26 cellular contexts compared by ENCODE assay signal in genomic region chr4:145907363-145907762, GRCh38. TPM values are rescaled to one million over a fixed set of nuclear protein-coding genes. Genes with fewer than 3 reads are reported as not detected.
A peak's percentile ranks its signal among the peaks of the same experiment; 100 is the strongest.
DNase-seq lines count a peak whose midpoint lies in the region; ATAC-seq, FAIRE-seq and TF ChIP-seq lines count a peak whose summit lies in the region.
"Had no signal": no experiment of that assay in that cellular context is flagged by ENCODE, and none has a peak within 500 bp of the region (broad histone marks: within the 10 kb centered on the region; RNA-seq: fewer than 3 reads in every experiment).

No MANE protein-coding gene starts in this region.

- H4K5ac ChIP-seq in H1 (ENCODE audit: insufficient read length, low read depth, low read length), result no peak overlapping the region

- H3K27me3 Mint-ChIP-seq in natural killer cell treated with Interleukin-12 subunit alpha and Interleukin-12 subunit beta and Interleukin-15 and Interleukin-18, amount 100 ng/mL, for 72 hours, result no peaks in the 10 kb centered on the region
- peaks cover 0 to 3% (median 0%) of the 10 kb centered on the region in 3 donors for H3K27me3 Mint-ChIP-seq in immature natural killer cell (ENCODE audit: low read depth in 3 of 3)
- H3K27me3 Mint-ChIP-seq: activated CD4-positive, alpha-beta T cell treated with anti-CD3 and anti-CD28 coated beads, Interleukin-2, amount 10 ng/mL, durations not matched to agents 7 days and 5 days; progenitor cell of endocrine pancreas had no signal

- no peak overlapping the region for H2BK120ac ChIP-seq in H1 (replicated peaks; ENCODE audit: low read depth, low read length)

- H2BK15ac ChIP-seq in H1 (ENCODE audit: low read length), result no peak overlapping the region

- TF ChIP-seq CTCF in H1 (IDR thresholded peaks at IDR 0.05; ENCODE audit: control extremely low read depth in 1 of 3, insufficient read depth in 1 of 3, low read depth in 1 of 3, low read length in 3 of 3), result no peak

- no peak for TF ChIP-seq RAD21 in H1 (IDR thresholded peaks at IDR 0.05 in 1 of 2, conservative IDR thresholded peaks at IDR 0.05 in 1 of 2; ENCODE audit: low read depth in 2 of 2, low read length in 2 of 2)

- FAIRE-seq in H1 (lab: Jason Lieb, UNC) (no peak), urothelium cell line (lab: Jason Lieb, UNC) (no peak)
- FAIRE-seq: HepG2 had no signal

- H3K36me3 ChIP-seq in HUES64 (ENCODE audit: insufficient read depth, low read length), result peaks cover 11% of the 10 kb centered on the region
- H3K36me3 ChIP-seq in H1 (ENCODE audit: control insufficient read depth in 2 of 4, insufficient read depth in 4 of 4, low read length in 3 of 4), result peaks cover 0 to 8% (median 5%) of the 10 kb centered on the region in 4 experiments; a peak in 4 of 8 replicates
- H3K36me3 ChIP-seq: upper lobe of right lung had no signal

- 0 out of 4 replicates have a peak overlapping the region, but pooled peaks of 1 of the 2 experiments have one; percentile 1 for H3K4me2 ChIP-seq in H1 (ENCODE audit: insufficient read depth in 1 of 2, low read depth in 2 of 2, low read length in 2 of 2)
- H3K4me2 ChIP-seq: BLaER1, SK-N-SH had no signal

- H2AFZ ChIP-seq in H1 (ENCODE audit: low read length), result no peak overlapping the region

- H2BK5ac ChIP-seq in H1 (ENCODE audit: low read depth, low read length), result peak overlapping the region; percentile 53; the same call in 1 of the 2 replicates

- H3K27me3 ChIP-seq in HUES64 (ENCODE audit: insufficient read depth, low read length), result no peaks in the 10 kb centered on the region
- H3K27me3 ChIP-seq in H1 (replicated peaks in 1 of 4; ENCODE audit: control insufficient read depth in 3 of 4, extremely low read depth in 1 of 4, insufficient read depth in 3 of 4, low read length in 3 of 4), result peaks cover 0 to 1% (median 0%) of the 10 kb centered on the region in 4 experiments; a peak in 1 of 7 replicates
- H3K27me3 ChIP-seq: BLaER1, dorsolateral prefrontal cortex, foreskin keratinocyte, upper lobe of right lung had no signal

- TF ChIP-seq POLR2A in H1 (IDR thresholded peaks at IDR 0.05; ENCODE audit: control extremely low read depth in 1 of 2, low read depth in 2 of 2, low read length in 2 of 2), result no peak

- peaks cover 14% of the 10 kb centered on the region for H3K79me1 ChIP-seq in H1 (ENCODE audit: low read depth, low read length)

- H2BK20ac ChIP-seq in H1 (ENCODE audit: low read length), result no peak overlapping the region

- H3K27ac Mint-ChIP-seq in natural killer cell treated with Interleukin-12 subunit alpha and Interleukin-12 subunit beta and Interleukin-15 and Interleukin-18, amount 100 ng/mL, for 72 hours, result no peak overlapping the region
- peak overlapping the region in 1 of 6 donors; percentile 63 for H3K27ac Mint-ChIP-seq in immature natural killer cell
- H3K27ac Mint-ChIP-seq: activated CD4-positive, alpha-beta T cell treated with anti-CD3 and anti-CD28 coated beads, Interleukin-2, amount 10 ng/mL, durations not matched to agents 7 days and 5 days; activated naive CD4-positive, alpha-beta T cell treated with anti-CD3 and anti-CD28 coated beads for 36 hours; progenitor cell of endocrine pancreas had no signal

- no peaks in the 10 kb centered on the region for H3K9me3 Mint-ChIP-seq in natural killer cell treated with Interleukin-12 subunit alpha and Interleukin-12 subunit beta and Interleukin-15 and Interleukin-18, amount 100 ng/mL, for 72 hours
- H3K9me3 Mint-ChIP-seq in immature natural killer cell, result no peaks in the 10 kb centered on the region
- H3K9me3 Mint-ChIP-seq: activated CD4-positive, alpha-beta T cell treated with anti-CD3 and anti-CD28 coated beads, Interleukin-2, amount 10 ng/mL, durations not matched to agents 7 days and 5 days; activated naive CD4-positive, alpha-beta T cell treated with anti-CD3 and anti-CD28 coated beads for 36 hours had no signal

- H3K4ac ChIP-seq in H1 (replicated peaks; ENCODE audit: insufficient read length, low read depth, low read length), result no peak overlapping the region

- H3K4me1 ChIP-seq in HUES64 (ENCODE audit: insufficient read depth, low read length), result peaks cover 53% of the 10 kb centered on the region
- H3K4me1 ChIP-seq in H1 (replicated peaks in 1 of 4; ENCODE audit: control insufficient read depth in 3 of 4, insufficient read depth in 4 of 4, low read length in 3 of 4), result peaks cover 0 to 25% (median 8%) of the 10 kb centered on the region in 4 experiments; a peak in 5 of 7 replicates
- H3K4me1 ChIP-seq: foreskin keratinocyte had no signal

- H3K4me1 Mint-ChIP-seq in natural killer cell treated with Interleukin-12 subunit alpha and Interleukin-12 subunit beta and Interleukin-15 and Interleukin-18, amount 100 ng/mL, for 72 hours (ENCODE audit: low read depth in 2 of 2), result peaks cover 33% of the 10 kb centered on the region in 2 donors
- peaks cover 37 to 70% of the 10 kb centered on the region in 2 donors for H3K4me1 Mint-ChIP-seq in immature natural killer cell
- H3K4me1 Mint-ChIP-seq: activated CD4-positive, alpha-beta T cell treated with anti-CD3 and anti-CD28 coated beads, Interleukin-2, amount 10 ng/mL, durations not matched to agents 7 days and 5 days had no signal

- H3K9me3 ChIP-seq in HUES64 (ENCODE audit: insufficient read depth, low read depth, low read length), result no peaks in the 10 kb centered on the region
- H3K9me3 ChIP-seq in H1 (ENCODE audit: insufficient read depth in 2 of 2, low read depth in 1 of 2, low read length in 1 of 2), result no peaks in the 10 kb centered on the region
- H3K9me3 ChIP-seq: mucosa of descending colon, SK-N-SH, upper lobe of right lung had no signal

- ATAC-seq in natural killer cell treated with Interleukin-12 subunit alpha and Interleukin-12 subunit beta and Interleukin-15 and Interleukin-18, amount 100 ng/mL, for 72 hours, result peak in 1 of 2 donors; percentile 72
- ATAC-seq in HG03175 (IDR thresholded peaks at IDR 0.05; ENCODE audit: unreplicated experiment), result no peak
- ATAC-seq: foreskin keratinocyte, HepG2, mucosa of descending colon, upper lobe of right lung had no signal

- no peak overlapping the region for H3K23ac ChIP-seq in H1 (ENCODE audit: insufficient read length)

- H3K4me3 Mint-ChIP-seq in natural killer cell treated with Interleukin-12 subunit alpha and Interleukin-12 subunit beta and Interleukin-15 and Interleukin-18, amount 100 ng/mL, for 72 hours, result peak overlapping the region; percentile 49
- H3K4me3 Mint-ChIP-seq in immature natural killer cell, result no peak overlapping the region
- H3K4me3 Mint-ChIP-seq: activated CD4-positive, alpha-beta T cell treated with anti-CD3 and anti-CD28 coated beads, Interleukin-2, amount 10 ng/mL, durations not matched to agents 7 days and 5 days; activated naive CD4-positive, alpha-beta T cell treated with anti-CD3 and anti-CD28 coated beads for 36 hours had no signal

- peaks cover 6 to 97% of the 10 kb centered on the region in 2 experiments for H3K79me2 ChIP-seq in H1 (ENCODE audit: control insufficient read depth in 1 of 2, insufficient read depth in 2 of 2, low read length in 2 of 2)

- WGBS in HUES64, result 56% methylated on average over 5 of the region's 5 CpGs
- 63% methylated on average over 5 of the region's 5 CpGs; no CpG with 5 or more reads in 1 of the 2 experiments for WGBS in H1 (ENCODE audit: extremely low coverage in 1 of 2, insufficient coverage in 1 of 2, insufficient read length in 1 of 2, insufficient replicate concordance in 2 of 2, low coverage in 1 of 2, low lambda C conversion rate in 2 of 2, missing lambda C conversion rate in 1 of 2), 2 experiments

- H3K23me2 ChIP-seq in H1 (ENCODE audit: low read depth, low read length), result no peaks in the 10 kb centered on the region

- H3K4me3 ChIP-seq in HUES64 (ENCODE audit: low read length) (no peak overlapping the region), H1 (ENCODE audit: extremely low read depth in 1 of 4, insufficient read depth in 2 of 4, low read depth in 3 of 4, low read length in 4 of 4) (no peak overlapping the region)
- H3K4me3 ChIP-seq: BLaER1, dorsolateral prefrontal cortex, mucosa of descending colon, skin epidermis, upper lobe of right lung had no signal

- TF ChIP-seq EP300 in H1 (IDR thresholded peaks at IDR 0.05; ENCODE audit: borderline replicate concordance in 1 of 2, low read depth in 2 of 2, low read length in 2 of 2), result no peak

- no peak overlapping the region for H3K18ac ChIP-seq in H1 (ENCODE audit: extremely low read depth, low read length)

- no peaks in the 10 kb centered on the region for H4K20me1 ChIP-seq in H1 (replicated peaks in 1 of 2; ENCODE audit: control insufficient read depth in 1 of 2, insufficient read depth in 2 of 2, low read length in 2 of 2)

- H4K91ac ChIP-seq in H1 (replicated peaks; ENCODE audit: insufficient read length, low read length), result no peak overlapping the region

- peak overlapping the region; percentile 11; the same call in 1 of the 2 replicates for H3K27ac ChIP-seq in HUES64 (ENCODE audit: low read depth, low read length)
- no peak overlapping the region; the same call in 1 of the 2 replicates for H3K27ac ChIP-seq in H1 (ENCODE audit: low read depth, low read length)
- H3K27ac ChIP-seq: BLaER1, dorsolateral prefrontal cortex, epithelial cell of prostate, foreskin keratinocyte, skin epidermis, upper lobe of right lung, WERI-Rb-1 had no signal

- H3K9ac ChIP-seq in HUES64 (ENCODE audit: low read depth, low read length) (0 out of 2 replicates have a peak overlapping the region, but pooled peaks have one; percentile 12), H1 (replicated peaks in 1 of 4; ENCODE audit: extremely low read depth in 1 of 4, low read depth in 3 of 4, low read length in 3 of 4) (no peak overlapping the region)
- H3K9ac ChIP-seq: BLaER1, SK-N-SH had no signal

- H3K14ac ChIP-seq in H1 (ENCODE audit: insufficient read length), result no peak overlapping the region

- no peak overlapping the region for H2BK12ac ChIP-seq in H1 (ENCODE audit: low read depth, low read length)

- no peaks in the 10 kb centered on the region for H3K36me3 Mint-ChIP-seq in natural killer cell treated with Interleukin-12 subunit alpha and Interleukin-12 subunit beta and Interleukin-15 and Interleukin-18, amount 100 ng/mL, for 72 hours
- no peaks in the 10 kb centered on the region for H3K36me3 Mint-ChIP-seq in immature natural killer cell

- H3K56ac ChIP-seq in H1 (replicated peaks; ENCODE audit: insufficient read length, low read depth, low read length), result no peak overlapping the region

- CTCF ChIA-PET in H1 (lab: Charles Lee; ENCODE audit: partially characterized antibody), result interaction anchor here (0.6 to 3.1 kb wide), 12 partner anchors 9 to 690 kb away, joined by 3 to 19 read pairs (median 3); no protein-coding TSS in a partner anchor

- DNase-seq in AG08395 (ENCODE audit: low spot score) (peak; percentile 20), H1 (ENCODE audit: low read depth in 1 of 2, low spot score in 2 of 2) (no peak), islet precursor cell (no peak), urothelium cell line (ENCODE audit: low spot score) (no peak), immature natural killer cell (no peak)
- no peak for DNase-seq in natural killer cell treated with Interleukin-12 subunit alpha and Interleukin-12 subunit beta and Interleukin-15 and Interleukin-18, amount 100 ng/mL, for 72 hours (ENCODE audit: low spot score)
- DNase-seq: activated CD4-positive, alpha-beta T cell treated with anti-CD3 and anti-CD28 coated beads, Interleukin-2, amount 10 ng/mL, durations not matched to agents 7 days and 5 days; activated naive CD4-positive, alpha-beta T cell treated with anti-CD3 and anti-CD28 coated beads for 36 hours; activated T-cell treated with anti-CD3 and anti-CD28 coated beads, Interleukin-2, amount 50 U/mL, for 48 hours; foreskin keratinocyte; H7; mucosa of descending colon; NCI-H1092; NCI-H187 treated with DMSO at 0.1 percent for 48 hours; RPMI8226; SK-N-SH; upper lobe of right lung; WERI-Rb-1 had no signal

- no peak overlapping the region for H4K8ac ChIP-seq in H1 (ENCODE audit: extremely low read depth, insufficient read depth, low read length)

- no peak overlapping the region for H2AK5ac ChIP-seq in H1 (ENCODE audit: low read depth, low read length)

- POLR2A ChIA-PET in H1 (lab: Charles Lee; ENCODE audit: partially characterized antibody), result interaction anchor here (0.5 to 0.8 kb wide), 3 partner anchors 24 to 320 kb away, joined by 3 to 4 read pairs (median 3); no protein-coding TSS in a partner anchor

RNA-seq across cellular contexts. Expression of gene ZNF827, which starts 31.3 kb away (rescaled TPM):
- 13.1 TPM for polyA plus RNA-seq in HUES64 (2013, experiment 1 of 2)
- polyA plus RNA-seq in HUES64 (2013, experiment 2 of 2), result 12.6 TPM
- total RNA-seq in H1 (2021; fragmentation: NEBNext Ultra II Directional; extraction: Animal tissue kit (Norgen Biotek cat#: 25700)), result 23.2 and 25.3 TPM in 2 replicates
- 26.2 and 39.9 TPM in 2 replicates for polyA plus RNA-seq in H1 (2011; rRNA removed)
- polyA plus RNA-seq in H1 (2011; cell fraction: cytosol; rRNA removed), result 20.8 TPM
- polyA plus RNA-seq in H1 (2011; cell fraction: nucleus; rRNA removed), result 82.2 TPM
- polyA plus RNA-seq in H1 (2012, experiment 1 of 2), result 14.2 to 20.2 TPM (median 19.7 TPM) in 4 replicates
- polyA plus RNA-seq in H1 (2012, experiment 2 of 2), result 2.0 TPM
- 15.6 TPM for polyA plus RNA-seq in H1 (2013, experiment 1 of 2)
- polyA plus RNA-seq in H1 (2013, experiment 2 of 2), result 13.2 TPM
- 40.4 and 42.2 TPM in 2 replicates for polyA minus RNA-seq in H1 (2011; rRNA and poly(A)+ RNA removed)
- polyA minus RNA-seq in H1 (2011; cell fraction: cytosol; rRNA and poly(A)+ RNA removed), result 30.3 TPM
- 68.1 TPM for polyA minus RNA-seq in H1 (2011; cell fraction: nucleus; rRNA and poly(A)+ RNA removed)
- total RNA-seq in natural killer cell treated with Interleukin-12 subunit alpha and Interleukin-12 subunit beta and Interleukin-15 and Interleukin-18, amount 100 ng/mL, for 72 hours, result 10 to 100 TPM; 11.8 to 40.5 TPM
- polyA plus RNA-seq in immature natural killer cell, result 1 to 10 TPM; 1.5 to 4.6 (median 1.7) TPM
